In the genomic region with DNA sequence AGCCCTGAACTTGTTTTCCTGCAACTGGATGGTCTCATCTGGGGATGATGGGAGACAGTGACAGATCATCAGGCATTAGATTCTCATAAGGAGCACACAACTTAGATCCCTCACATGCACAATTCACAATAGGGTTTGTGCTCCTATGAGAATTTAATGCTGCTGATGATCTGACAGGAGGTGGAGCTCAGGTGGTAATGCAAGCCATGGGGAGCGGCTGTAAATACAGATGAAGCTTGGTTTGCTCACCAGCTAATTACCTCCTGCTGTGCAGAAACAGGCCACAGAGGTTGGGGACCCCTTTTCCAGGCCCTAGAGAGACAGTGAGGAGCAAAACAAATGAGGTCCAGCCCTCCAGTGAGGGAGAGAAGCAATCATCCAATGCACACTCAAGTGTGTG, we compare ENCODE assay signal across 11 cellular contexts.
"Had no signal": no experiment of that assay in that cellular context is flagged by ENCODE, and none has a peak within 500 bp of the region (broad histone marks: within the 10 kb centered on the region; RNA-seq: fewer than 3 reads in every experiment).

No MANE protein-coding gene starts in this region.

- ATAC-seq: GM23338, HCT116 had no signal

- H3K4me1 ChIP-seq: HAP-1 had no signal

- H3K36me3 ChIP-seq: HAP-1 had no signal

- FAIRE-seq: H1, H54 had no signal

- DNase-seq: GM23248, GOT3, H7, H9, HCEC 1CT, HFFc6 had no signal

- H3K4me3 ChIP-seq: GM23248, GM23338, HAP-1 had no signal

- H3K27ac ChIP-seq: GM23248 had no signal

- H3K9me3 ChIP-seq: HAP-1 had no signal
